Comparison of ENCODE assay signal across 16 cellular contexts in genomic region chr15:67179411-67179995, GRCh38.
DNase-seq lines count a peak whose midpoint lies in the region; ATAC-seq and TF ChIP-seq lines count a peak whose summit lies in the region.
"Had no signal": no experiment of that assay in that cellular context is flagged by ENCODE, and none has a peak within 500 bp of the region (broad histone marks: within the 10 kb centered on the region; RNA-seq: fewer than 3 reads in every experiment).

No MANE protein-coding gene starts in this region.

- peak overlapping the region; percentile 59 to 80 for H3K27ac ChIP-seq in right atrium auricular region
- H3K27ac ChIP-seq in heart left ventricle = no peak overlapping the region
- H3K27ac ChIP-seq: SK-N-MC had no signal

- H3K4me3 ChIP-seq in right atrium auricular region (no peak overlapping the region), heart left ventricle (no peak overlapping the region)
- H3K4me3 ChIP-seq: SK-N-MC, thoracic aorta had no signal

- H3K36me3 Mint-ChIP-seq in activated CD8-positive, alpha-beta T cell treated with anti-CD3 and anti-CD28 coated beads, Interleukin-2, amount 10 ng/mL, durations not matched to agents 7 days and 5 days (ENCODE audit: low read depth) = peaks cover 34% of the 10 kb centered on the region
- H3K36me3 Mint-ChIP-seq in mesothelial cell of epicardium = peaks cover 26% of the 10 kb centered on the region

- intact Hi-C loops in heart left ventricle (cut with DNase I) = no loop called here

- no peak overlapping the region for H3K4me3 Mint-ChIP-seq in activated CD8-positive, alpha-beta T cell treated with anti-CD3 and anti-CD28 coated beads, Interleukin-2, amount 10 ng/mL, durations not matched to agents 7 days and 5 days
- H3K4me3 Mint-ChIP-seq in mesothelial cell of epicardium = no peak overlapping the region
- H3K4me3 Mint-ChIP-seq: immature natural killer cell had no signal

- CTCF ChIA-PET in activated CD8-positive, alpha-beta T cell treated with anti-CD3 and anti-CD28 coated beads, Interleukin-2, amount 10 ng/mL, durations not matched to agents 7 days and 5 days (lab: Charles Lee) = interaction anchor here (1.4 kb wide), 1 partner anchor 19 kb away, joined by 4 read pairs; no protein-coding TSS in a partner anchor

- DNase-seq in right atrium auricular region (ENCODE audit: low spot score) (no peak), heart left ventricle (no peak), mesothelial cell of epicardium (ENCODE audit: low spot score in 2 of 2, unreplicated experiment in 2 of 2) (no peak), ureter (ENCODE audit: low spot score) (no peak), UCSD-AML1 (lab: John Stamatoyannopoulos, UW; ENCODE audit: unreplicated experiment) (no peak)
- DNase-seq in activated CD8-positive, alpha-beta T cell treated with anti-CD3 and anti-CD28 coated beads, Interleukin-2, amount 10 ng/mL, durations not matched to agents 7 days and 5 days = no peak
- DNase-seq: activated T-cell treated with anti-CD3 and anti-CD28 coated beads, Interleukin-2, amount 50 U/mL, for 48 hours; C1 segment of cervical spinal cord; foreskin melanocyte; immature natural killer cell; midbrain; stimulated activated CD4-positive, alpha-beta T cell treated with anti-CD3 and anti-CD28 coated beads, Interleukin-15, amount 100 ng/mL, for 24 hours had no signal

- H3K9me3 ChIP-seq in right atrium auricular region (no peaks in the 10 kb centered on the region), heart left ventricle (no peaks in the 10 kb centered on the region)
- H3K9me3 ChIP-seq: thoracic aorta had no signal

- no peak for TF ChIP-seq POLR2A in heart left ventricle (IDR thresholded peaks at IDR 0.05)

- ATAC-seq in heart left ventricle = no peak
- ATAC-seq in activated CD8-positive, alpha-beta T cell treated with anti-CD3 and anti-CD28 coated beads, Interleukin-2, amount 10 ng/mL, durations not matched to agents 7 days and 5 days = no peak
- ATAC-seq in GM19328 (IDR thresholded peaks at IDR 0.05; ENCODE audit: unreplicated experiment) = no peak
- ATAC-seq in GM21786 (IDR thresholded peaks at IDR 0.05; ENCODE audit: unreplicated experiment) = no peak

- peaks cover 22% of the 10 kb centered on the region for H3K4me1 Mint-ChIP-seq in activated CD8-positive, alpha-beta T cell treated with anti-CD3 and anti-CD28 coated beads, Interleukin-2, amount 10 ng/mL, durations not matched to agents 7 days and 5 days (ENCODE audit: low read depth)
- peaks cover 51% of the 10 kb centered on the region for H3K4me1 Mint-ChIP-seq in mesothelial cell of epicardium

- peak overlapping the region; percentile 23 for H3K27ac Mint-ChIP-seq in activated CD8-positive, alpha-beta T cell treated with anti-CD3 and anti-CD28 coated beads, Interleukin-2, amount 10 ng/mL, durations not matched to agents 7 days and 5 days
- peak overlapping the region; percentile 78 for H3K27ac Mint-ChIP-seq in mesothelial cell of epicardium

- POLR2A ChIA-PET in activated CD8-positive, alpha-beta T cell treated with anti-CD3 and anti-CD28 coated beads, Interleukin-2, amount 10 ng/mL, durations not matched to agents 7 days and 5 days (lab: Charles Lee) = no interaction called here

- WGBS in heart left ventricle, 4 donors = 92 to 95% (median 95%) methylated on average over 7 to 9 of the region's 9 CpGs

- H3K36me3 ChIP-seq in right atrium auricular region (peaks cover 15% of the 10 kb centered on the region), heart left ventricle (peaks cover 0 to 64% (median 18%) of the 10 kb centered on the region in 9 donors)

- TF ChIP-seq CTCF in right atrium auricular region (IDR thresholded peaks at IDR 0.05) (no peak), heart left ventricle (IDR thresholded peaks at IDR 0.05) (no peak), mesothelial cell of epicardium (IDR thresholded peaks at IDR 0.05; ENCODE audit: unreplicated experiment) (no peak)

- H3K4me1 ChIP-seq in right atrium auricular region (peaks cover 0 to 57% of the 10 kb centered on the region in 2 donors), heart left ventricle (peaks cover 9 to 43% (median 26%) of the 10 kb centered on the region in 12 donors)

- H3K27me3 Mint-ChIP-seq in activated CD8-positive, alpha-beta T cell treated with anti-CD3 and anti-CD28 coated beads, Interleukin-2, amount 10 ng/mL, durations not matched to agents 7 days and 5 days (ENCODE audit: low read depth) = no peaks in the 10 kb centered on the region
- no peaks in the 10 kb centered on the region for H3K27me3 Mint-ChIP-seq in mesothelial cell of epicardium (ENCODE audit: low read depth)

- no peaks in the 10 kb centered on the region for H3K27me3 ChIP-seq in right atrium auricular region
- H3K27me3 ChIP-seq in heart left ventricle = no peaks in the 10 kb centered on the region

- no peaks in the 10 kb centered on the region for H3K9me3 Mint-ChIP-seq in activated CD8-positive, alpha-beta T cell treated with anti-CD3 and anti-CD28 coated beads, Interleukin-2, amount 10 ng/mL, durations not matched to agents 7 days and 5 days (ENCODE audit: insufficient read depth)
- no peaks in the 10 kb centered on the region for H3K9me3 Mint-ChIP-seq in mesothelial cell of epicardium
- H3K9me3 Mint-ChIP-seq: immature natural killer cell had no signal

Comparison
In these comparisons a context has a peak if more than half of its experiments do, and no peak if none do; other contexts are left out.
1. H3K27ac ChIP-seq: peak in right atrium auricular region (2 of 2); none in heart left ventricle (0 of 12).